8 cellular contexts compared by ENCODE assay signal in genomic region chr6:151240036-151240685, GRCh38. TPM values are rescaled to one million over a fixed set of nuclear protein-coding genes. Genes with fewer than 3 reads are reported as not detected.
DNase-seq lines count a peak whose midpoint lies in the region; ATAC-seq and TF ChIP-seq lines count a peak whose summit lies in the region.

No MANE protein-coding gene starts in this region.

- peaks cover 15% of the 10 kb centered on the region for H3K4me1 Mint-ChIP-seq in activated CD4-positive, alpha-beta memory T cell treated with anti-CD3 and anti-CD28 coated beads, Interleukin-2, amount 10 ng/mL, durations not matched to agents 7 days and 5 days

- TF ChIP-seq CTCF in LNCaP clone FGC (IDR thresholded peaks at IDR 0.05; ENCODE audit: control insufficient read depth, extremely low read depth, insufficient read depth) = no peak
- peak; percentile 21 to 45 (median 45) for TF ChIP-seq CTCF in esophagus muscularis mucosa (IDR thresholded peaks at IDR 0.05)
- no peak for TF ChIP-seq CTCF in mucosa of descending colon (IDR thresholded peaks at IDR 0.05)
- no peak for TF ChIP-seq CTCF in stomach (IDR thresholded peaks at IDR 0.05)

- H3K36me3 Mint-ChIP-seq in activated CD4-positive, alpha-beta memory T cell treated with anti-CD3 and anti-CD28 coated beads, Interleukin-2, amount 10 ng/mL, durations not matched to agents 7 days and 5 days (ENCODE audit: low read depth) = no peaks in the 10 kb centered on the region

- H3K36me3 ChIP-seq in esophagus muscularis mucosa (no peaks in the 10 kb centered on the region), mucosa of descending colon (ENCODE audit: low read depth) (no peaks in the 10 kb centered on the region), stomach (no peaks in the 10 kb centered on the region)

- ATAC-seq in mucosa of descending colon (peak; percentile 73), GM18870 (IDR thresholded peaks at IDR 0.05; ENCODE audit: unreplicated experiment) (no peak)

- intact Hi-C loops in esophagus muscularis mucosa (cut with DNase I) (loop anchor here (2.0 to 10.0 kb wide), 2 partner anchors 83 to 225 kb away; no protein-coding TSS in a partner anchor), mucosa of descending colon (cut with DNase I, micrococcal nuclease) (loop anchor here in 1 of 2 donors (10.0 kb wide), 1 partner anchor 225 kb away; no protein-coding TSS in a partner anchor), stomach (cut with DNase I; ENCODE audit: low total_unique reads) (no loop called here)

- POLR2A ChIA-PET in activated CD4-positive, alpha-beta memory T cell treated with anti-CD3 and anti-CD28 coated beads, Interleukin-2, amount 10 ng/mL, durations not matched to agents 7 days and 5 days (lab: Charles Lee) = no interaction called here

- no peaks in the 10 kb centered on the region for H3K9me3 ChIP-seq in esophagus muscularis mucosa
- no peaks in the 10 kb centered on the region for H3K9me3 ChIP-seq in mucosa of descending colon
- no peaks in the 10 kb centered on the region for H3K9me3 ChIP-seq in stomach

- H3K27ac Mint-ChIP-seq in activated CD4-positive, alpha-beta memory T cell treated with anti-CD3 and anti-CD28 coated beads, Interleukin-2, amount 10 ng/mL, durations not matched to agents 7 days and 5 days = no peak overlapping the region

- peaks cover 66% of the 10 kb centered on the region for H3K27me3 Mint-ChIP-seq in activated CD4-positive, alpha-beta memory T cell treated with anti-CD3 and anti-CD28 coated beads, Interleukin-2, amount 10 ng/mL, durations not matched to agents 7 days and 5 days

- 0% methylated on average over 3 of the region's 60 CpGs for WGBS in esophagus muscularis mucosa
- 0 to 1% (median 1%) methylated on average over 28 to 60 of the region's 60 CpGs for WGBS in stomach, 5 donors

- H3K4me1 ChIP-seq in esophagus muscularis mucosa (peaks cover 0 to 41% (median 36%) of the 10 kb centered on the region in 4 donors), mucosa of descending colon (ENCODE audit: low read depth) (peaks cover 6% of the 10 kb centered on the region), stomach (peaks cover 0 to 27% (median 23%) of the 10 kb centered on the region in 4 donors)

- H3K9me3 Mint-ChIP-seq in activated CD4-positive, alpha-beta memory T cell treated with anti-CD3 and anti-CD28 coated beads, Interleukin-2, amount 10 ng/mL, durations not matched to agents 7 days and 5 days = no peaks in the 10 kb centered on the region

- TF ChIP-seq EP300 in esophagus muscularis mucosa (IDR thresholded peaks at IDR 0.05) = no peak
- no peak for TF ChIP-seq EP300 in stomach (IDR thresholded peaks at IDR 0.05)

- DNase-seq in ELR (ENCODE audit: low read depth) (peak; percentile 90), LNCaP clone FGC (ENCODE audit: low read depth) (no peak), esophagus muscularis mucosa (ENCODE audit: extremely low spot score) (peak; percentile 97), mucosa of descending colon (peak; percentile 52 to 75 (median 68)), stomach (peak; percentile 36), NCI-H187 (lab: John Stamatoyannopoulos, UW) (no peak)
- DNase-seq in activated CD4-positive, alpha-beta memory T cell treated with anti-CD3 and anti-CD28 coated beads, Interleukin-2, amount 10 ng/mL, durations not matched to agents 7 days and 5 days = peak; percentile 28

- H3K4me3 ChIP-seq in LNCaP clone FGC (ENCODE audit: low read depth, low read length) (peak overlapping the region; percentile 49), esophagus muscularis mucosa (peak overlapping the region; percentile 80 to 95 (median 88)), mucosa of descending colon (peak overlapping the region; percentile 20), stomach (peak overlapping the region; percentile 67 to 74 (median 71))

- H3K27me3 ChIP-seq in esophagus muscularis mucosa = no peaks in the 10 kb centered on the region
- peaks cover 0 to 45% (median 36%) of the 10 kb centered on the region in 3 donors for H3K27me3 ChIP-seq in stomach

- CTCF ChIA-PET in activated CD4-positive, alpha-beta memory T cell treated with anti-CD3 and anti-CD28 coated beads, Interleukin-2, amount 10 ng/mL, durations not matched to agents 7 days and 5 days (lab: Charles Lee) = interaction anchor here (0.8 to 1.5 kb wide), 2 partner anchors 85 to 427 kb away, joined by 3 to 4 read pairs; no protein-coding TSS in a partner anchor

- TF ChIP-seq POLR2A in esophagus muscularis mucosa (IDR thresholded peaks at IDR 0.05; ENCODE audit: low read depth) (peak; percentile 21), stomach (IDR thresholded peaks at IDR 0.05) (no peak)

- peak overlapping the region; percentile 95 to 98 (median 97) for H3K27ac ChIP-seq in esophagus muscularis mucosa (replicated peaks in 1 of 4)
- peak overlapping the region; percentile 79 to 97 (median 88) for H3K27ac ChIP-seq in stomach

- peak overlapping the region; percentile 74 for H3K4me3 Mint-ChIP-seq in activated CD4-positive, alpha-beta memory T cell treated with anti-CD3 and anti-CD28 coated beads, Interleukin-2, amount 10 ng/mL, durations not matched to agents 7 days and 5 days

RNA-seq across cellular contexts. Expression of gene AKAP12, which starts 0.4 kb away (rescaled TPM):
- 1 to 10 TPM in 1 of 2 experiments, under 1 TPM in 1; 0.78 to 1.1 TPM for total RNA-seq in activated CD4-positive, alpha-beta memory T cell treated with anti-CD3 and anti-CD28 coated beads, Interleukin-2, amount 10 ng/mL, durations not matched to agents 7 days and 5 days
- total RNA-seq in esophagus muscularis mucosa (100 to 1,000 TPM; 108 to 215 (median 187) TPM), mucosa of descending colon (100 to 1,000 TPM in 1 of 3 donors, 10 to 100 TPM in 1, 1 to 10 TPM in 1; 6.3 to 192 (median 15.3) TPM), stomach (100 to 1,000 TPM in 1 of 5 donors, 10 to 100 TPM in 4; 26.2 to 110 (median 44.9) TPM)
- polyA plus RNA-seq in stomach = 1 to 10 TPM; 4.2 to 8.9 (median 8.0) TPM

Comparison
In these comparisons a context has a peak if more than half of its experiments do, and no peak if none do; other contexts are left out.
1. DNase-seq: peak in ELR (single experiment), activated CD4-positive, alpha-beta memory T cell treated with anti-CD3 and anti-CD28 coated beads, Interleukin-2, amount 10 ng/mL, durations not matched to agents 7 days and 5 days (single experiment), esophagus muscularis mucosa (single experiment), mucosa of descending colon (3 of 3) and stomach (single experiment); none in LNCaP clone FGC (single experiment) and NCI-H187 (0 of 2).
2. H3K4me3 ChIP-seq: peak in every context shown above with its lines; median percentile 88 in esophagus muscularis mucosa; 71 in stomach; 49 in LNCaP clone FGC; 20 in mucosa of descending colon.
3. CTCF ChIP-seq: peak in esophagus muscularis mucosa (3 of 3); none in LNCaP clone FGC (single experiment), mucosa of descending colon (single experiment) and stomach (0 of 7).